9 cellular contexts compared by ENCODE assay signal in the genomic region with DNA sequence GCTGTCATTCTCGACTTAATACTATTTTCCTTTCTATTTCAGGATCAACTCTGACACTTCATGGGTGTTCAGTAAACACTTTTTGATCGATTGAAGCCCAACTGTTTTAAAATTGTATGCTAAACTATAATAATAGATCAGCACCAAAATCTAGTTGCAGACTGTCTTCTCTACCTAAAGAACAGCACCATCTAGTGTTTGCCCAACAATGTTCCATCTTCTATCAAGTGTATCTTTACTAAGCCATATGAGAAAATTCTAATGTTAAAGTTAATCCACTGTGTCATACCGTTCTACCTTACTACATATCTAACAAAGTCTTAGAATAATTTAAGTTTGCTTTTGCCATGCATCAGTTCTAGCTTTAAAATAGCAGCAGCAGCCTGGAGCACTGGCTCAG.
A peak's percentile ranks its signal among the peaks of the same experiment; 100 is the strongest.
DNase-seq lines count a peak whose midpoint lies in the region; ATAC-seq and TF ChIP-seq lines count a peak whose summit lies in the region.
"Had no signal": no experiment of that assay in that cellular context is flagged by ENCODE, and none has a peak within 500 bp of the region (broad histone marks: within the 10 kb centered on the region; RNA-seq: fewer than 3 reads in every experiment).

No MANE protein-coding gene starts in this region.

- H4K20me1 ChIP-seq in IMR-90 (ENCODE audit: insufficient read depth, low read length) = no peaks in the 10 kb centered on the region

- no peak for TF ChIP-seq POLR2A in IMR-90 (IDR thresholded peaks at IDR 0.05; ENCODE audit: low read depth, low read length)

- no peak overlapping the region for H4K91ac ChIP-seq in IMR-90 (ENCODE audit: insufficient read depth, low read depth, low read length)

- TF ChIP-seq RAD21 in IMR-90 (IDR thresholded peaks at IDR 0.05; ENCODE audit: low read length) = peak; percentile 53

- H3K27me3 Mint-ChIP-seq in type B pancreatic cell = no peaks in the 10 kb centered on the region

- H3K56ac ChIP-seq in IMR-90 (ENCODE audit: extremely low read depth, insufficient read depth, low read length) = no peak overlapping the region

- peak; percentile 31 for DNase-seq in DMS114 treated with DMSO at 0.1 percent for 48 hours (lab: John Stamatoyannopoulos, UW; ENCODE audit: unreplicated experiment)
- DNase-seq in IMR-90 = peak; percentile 50
- DNase-seq in RWPE2 (ENCODE audit: low spot score) = no peak
- DNase-seq in foreskin fibroblast = peak; percentile 7 to 54
- DNase-seq in type B pancreatic cell (ENCODE audit: extremely low spot score, unreplicated experiment) = no peak
- DNase-seq in GM19238 (ENCODE audit: insufficient read length, low spot score) = no peak
- no peak for DNase-seq in cortex of kidney (lab: John Stamatoyannopoulos, UW)

- no peaks in the 10 kb centered on the region for H3K36me3 Mint-ChIP-seq in type B pancreatic cell

- intact Hi-C loops in IMR-90 (cut with micrococcal nuclease) = loop anchor here (2.0 kb wide), 3 partner anchors 1418 to 1570 kb away; no protein-coding TSS in a partner anchor

- no peak overlapping the region for H2BK15ac ChIP-seq in IMR-90 (ENCODE audit: low read depth, low read length)

- H3K18ac ChIP-seq in IMR-90 (ENCODE audit: low read depth, low read length) = no peak overlapping the region

- H3K4me1 ChIP-seq in IMR-90 (ENCODE audit: control insufficient read depth, insufficient read depth, low read length) (no peaks in the 10 kb centered on the region), RWPE2 (ENCODE audit: insufficient read depth, poor library complexity, severe bottlenecking) (no peaks in the 10 kb centered on the region)

- WGBS in IMR-90 (ENCODE audit: extremely low coverage in 2 of 2, insufficient read length in 1 of 2), 2 experiments = no CpG with 5 or more reads among the region's 3 CpGs

- H3K79me1 ChIP-seq in IMR-90 (ENCODE audit: low read depth in 1 of 2, low read length in 2 of 2) = no peaks in the 10 kb centered on the region

- no peak overlapping the region for H4K5ac ChIP-seq in IMR-90 (ENCODE audit: low read depth, low read length)

- ATAC-seq in IMR-90 (ENCODE audit: low read depth) = 0 out of 2 replicates have a peak, but pooled peaks have one; percentile 40
- no peak for ATAC-seq in RWPE2 (ENCODE audit: low read depth)
- no peak for ATAC-seq in GM18519 (IDR thresholded peaks at IDR 0.05; ENCODE audit: low FRiP score, unreplicated experiment)

- H2BK120ac ChIP-seq in IMR-90 (ENCODE audit: low read depth, low read length) = no peak overlapping the region

- H2BK5ac ChIP-seq in IMR-90 (ENCODE audit: low read depth, low read length, poor library complexity, severe bottlenecking) = no peak overlapping the region

- no peak overlapping the region for H3K4me2 ChIP-seq in IMR-90 (ENCODE audit: low read depth, low read length)

- in situ Hi-C loops in IMR-90 (cut with MboI; ENCODE audit: low sequenced_read_pairs) = no loop called here

- no peak overlapping the region for H3K14ac ChIP-seq in IMR-90 (replicated peaks; ENCODE audit: low read depth, low read length)

- H3K9me3 ChIP-seq in IMR-90 (ENCODE audit: control insufficient read depth, insufficient read depth, low read length) (peaks cover 4% of the 10 kb centered on the region), RWPE2 (ENCODE audit: severe bottlenecking) (no peaks in the 10 kb centered on the region)

- H3K4ac ChIP-seq in IMR-90 (ENCODE audit: low read depth, low read length) = no peak overlapping the region

- POLR2A ChIA-PET in IMR-90 (lab: Charles Lee; ENCODE audit: unreplicated experiment) = no interaction called here

- H3K27me3 ChIP-seq in IMR-90 (ENCODE audit: control insufficient read depth, insufficient read depth, low read length) (no peaks in the 10 kb centered on the region), RWPE2 (ENCODE audit: insufficient read depth, poor library complexity, severe bottlenecking) (no peaks in the 10 kb centered on the region)

- no peak overlapping the region for H2AFZ ChIP-seq in IMR-90 (replicated peaks; ENCODE audit: low read length, poor library complexity)

- no peak overlapping the region for H2AK5ac ChIP-seq in IMR-90 (ENCODE audit: low read depth, low read length)

- BruUV-seq in IMR-90 (replicated peaks; lab: Mats Ljungman, UMichigan) = no TSS peak

- no peak overlapping the region for H3K4me3 Mint-ChIP-seq in type B pancreatic cell
- H3K4me3 Mint-ChIP-seq: memory B cell had no signal

- H3K9me1 ChIP-seq in IMR-90 (ENCODE audit: insufficient read depth, low read length) = no peaks in the 10 kb centered on the region

- no peaks in the 10 kb centered on the region for H3K36me3 ChIP-seq in IMR-90 (ENCODE audit: control insufficient read depth, insufficient read depth, low read length)
- no peaks in the 10 kb centered on the region for H3K36me3 ChIP-seq in RWPE2 (ENCODE audit: low read depth)

- no peak overlapping the region for H3K27ac Mint-ChIP-seq in type B pancreatic cell
- H3K27ac Mint-ChIP-seq: memory B cell had no signal

- dilution Hi-C loops in IMR-90 (cut with HindIII; ENCODE audit: low sequenced_read_pairs, unreplicated experiment) = no loop called here

- H3K9ac ChIP-seq in IMR-90 (ENCODE audit: low read depth, low read length) = no peak overlapping the region

- H3K4me3 ChIP-seq in IMR-90 (ENCODE audit: insufficient read depth, low read depth, low read length) = no peak overlapping the region
- no peak overlapping the region for H3K4me3 ChIP-seq in RWPE2 (ENCODE audit: severe bottlenecking)
- H3K4me3 ChIP-seq in foreskin fibroblast (ENCODE audit: low read depth in 1 of 2, low read length in 2 of 2) = no peak overlapping the region

- peak; percentile 57 for TF ChIP-seq CTCF in IMR-90 (conservative IDR thresholded peaks at IDR 0.05; ENCODE audit: low read depth, low read length)
- TF ChIP-seq CTCF in RWPE2 (IDR thresholded peaks at IDR 0.05; ENCODE audit: poor library complexity, severe bottlenecking) = peak; percentile 51
- TF ChIP-seq CTCF in foreskin fibroblast (IDR thresholded peaks at IDR 0.05; ENCODE audit: low read depth, low read length) = peak; percentile 25
- peak; percentile 88 for TF ChIP-seq CTCF in type B pancreatic cell (conservative IDR thresholded peaks at IDR 0.05)

- H3K23ac ChIP-seq in IMR-90 (ENCODE audit: low read depth, low read length) = no peak overlapping the region

- H3K4me1 Mint-ChIP-seq in type B pancreatic cell (ENCODE audit: unreplicated experiment) = no peaks in the 10 kb centered on the region
- H3K4me1 Mint-ChIP-seq: memory B cell had no signal

- H4K8ac ChIP-seq in IMR-90 (ENCODE audit: low read depth in 2 of 2, low read length in 2 of 2) = no peak overlapping the region

- CTCF ChIA-PET in IMR-90 (lab: Yijun Ruan, JAX) = interaction anchor here (0.8 kb wide), 1 partner anchor 1569 kb away, joined by 3 read pairs; no protein-coding TSS in a partner anchor

- peaks cover 5% of the 10 kb centered on the region for H3K9me3 Mint-ChIP-seq in type B pancreatic cell

- no peak overlapping the region for H2AK9ac ChIP-seq in IMR-90 (replicated peaks; ENCODE audit: low read depth, low read length, poor library complexity)

- no peak overlapping the region for H3K27ac ChIP-seq in IMR-90 (ENCODE audit: insufficient read depth, low read length)
- no peak overlapping the region for H3K27ac ChIP-seq in RWPE2 (ENCODE audit: poor library complexity, severe bottlenecking)

- H2BK20ac ChIP-seq in IMR-90 (ENCODE audit: low read depth, low read length) = no peak overlapping the region

TF ChIP-seq in IMR-90, 13 proteins besides CTCF, POLR2A, EP300 and RAD21:
- TF ChIP-seq, protein P1, sequence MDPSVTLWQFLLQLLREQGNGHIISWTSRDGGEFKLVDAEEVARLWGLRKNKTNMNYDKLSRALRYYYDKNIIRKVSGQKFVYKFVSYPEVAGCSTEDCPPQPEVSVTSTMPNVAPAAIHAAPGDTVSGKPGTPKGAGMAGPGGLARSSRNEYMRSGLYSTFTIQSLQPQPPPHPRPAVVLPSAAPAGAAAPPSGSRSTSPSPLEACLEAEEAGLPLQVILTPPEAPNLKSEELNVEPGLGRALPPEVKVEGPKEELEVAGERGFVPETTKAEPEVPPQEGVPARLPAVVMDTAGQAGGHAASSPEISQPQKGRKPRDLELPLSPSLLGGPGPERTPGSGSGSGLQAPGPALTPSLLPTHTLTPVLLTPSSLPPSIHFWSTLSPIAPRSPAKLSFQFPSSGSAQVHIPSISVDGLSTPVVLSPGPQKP (IDR thresholded peaks at IDR 0.05; ENCODE audit: borderline replicate concordance, low read depth, low read length) = no peak
- TF ChIP-seq SMC3 (IDR thresholded peaks at IDR 0.05; ENCODE audit: low read depth, low read length) = peak; percentile 41; the same call in 1 of the 2 replicates
TF ChIP-seq in IMR-90: peak in this region for 1.

Comparison
In these comparisons a context has a peak if more than half of its experiments do, and no peak if none do; other contexts are left out.
1. DNase-seq: peak in DMS114 treated with DMSO at 0.1 percent for 48 hours (single experiment), IMR-90 (single experiment) and foreskin fibroblast (2 of 2); none in RWPE2 (single experiment), type B pancreatic cell (single experiment), GM19238 (single experiment) and cortex of kidney (single experiment).
2. CTCF ChIP-seq: peak in every context shown above with its lines; median percentile 88 in type B pancreatic cell; 57 in IMR-90; 51 in RWPE2; 25 in foreskin fibroblast.